ENCODE assay signal across 18 cellular contexts in the genomic region with DNA sequence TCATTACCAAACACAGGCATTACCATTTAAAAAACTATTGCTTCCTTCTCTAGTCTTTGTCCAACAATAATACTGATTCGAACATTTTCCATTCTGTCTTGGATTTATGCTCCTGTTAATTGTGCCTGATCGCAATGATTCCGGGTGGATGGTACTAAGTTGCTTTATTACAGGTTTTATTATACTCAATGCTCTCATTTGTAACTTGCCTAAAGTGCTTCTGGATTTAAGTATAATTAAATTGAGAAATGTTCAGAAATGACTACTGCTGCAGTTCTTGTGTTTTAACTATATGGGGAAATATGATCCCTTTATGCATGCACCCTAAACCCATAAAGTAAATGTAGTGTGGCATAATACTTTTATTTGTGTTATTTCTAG. TPM values are rescaled to one million over a fixed set of nuclear protein-coding genes. Genes with fewer than 3 reads are reported as not detected.
DNase-seq lines count a peak whose midpoint lies in the region; ATAC-seq, FAIRE-seq and TF ChIP-seq lines count a peak whose summit lies in the region.
"Had no signal": no experiment of that assay in that cellular context is flagged by ENCODE, and none has a peak within 500 bp of the region (broad histone marks: within the 10 kb centered on the region; RNA-seq: fewer than 3 reads in every experiment).

No MANE protein-coding gene starts in this region.

- TF ChIP-seq CTCF in AG09309 (IDR thresholded peaks at IDR 0.05; ENCODE audit: control insufficient read depth, insufficient read depth, low read depth, low read length, missing control alignments): no peak
- no peak for TF ChIP-seq CTCF in keratinocyte (optimal IDR thresholded peaks at IDR 0.05 in 1 of 3, IDR thresholded peaks at IDR 0.05 in 1 of 3, conservative IDR thresholded peaks at IDR 0.05 in 1 of 3; ENCODE audit: extremely low read depth in 1 of 3, insufficient read depth in 2 of 3, low read length in 3 of 3)
- TF ChIP-seq CTCF in left lung (IDR thresholded peaks at IDR 0.05): no peak

- H3K4me2 ChIP-seq in keratinocyte (ENCODE audit: control insufficient read depth, extremely low read depth, insufficient read depth, low read depth, low read length): peak overlapping the region; percentile 97
- H3K4me2 ChIP-seq: neural progenitor cell had no signal

- H3K36me3 ChIP-seq in HUES48 (ENCODE audit: control insufficient read depth, insufficient read depth, low read length) (no peaks in the 10 kb centered on the region), SK-N-MC (ENCODE audit: insufficient read depth, low read length) (peaks cover 58% of the 10 kb centered on the region), keratinocyte (ENCODE audit: control insufficient read depth in 2 of 2, extremely low read depth in 1 of 2, insufficient read depth in 2 of 2, low read length in 2 of 2) (peaks cover 9 to 49% of the 10 kb centered on the region in 2 experiments), left lung (no peaks in the 10 kb centered on the region)
- H3K36me3 ChIP-seq: esophagus muscularis mucosa, neural progenitor cell, upper lobe of right lung had no signal

- intact Hi-C loops in left lung (cut with DNase I): no loop called here

- dilution Hi-C loops in keratinocyte (cut with MboI; ENCODE audit: extremely low pct_ligation_motif_present, low sequenced_read_pairs): no loop called here

- no peak for FAIRE-seq in keratinocyte (lab: Jason Lieb, UNC)

- H4K20me1 ChIP-seq in keratinocyte (ENCODE audit: control insufficient read depth, extremely low read depth, insufficient read depth, low read length): peaks cover 14% of the 10 kb centered on the region

- peaks cover 87% of the 10 kb centered on the region for H3K27me3 ChIP-seq in HUES48 (ENCODE audit: control insufficient read depth, insufficient read depth, low read length)
- H3K27me3 ChIP-seq in keratinocyte (ENCODE audit: control insufficient read depth, extremely low read depth, insufficient read depth, low read length): no peaks in the 10 kb centered on the region
- H3K27me3 ChIP-seq in left lung: peaks cover 73 to 100% of the 10 kb centered on the region in 2 donors

- no peak for ATAC-seq in left lung
- ATAC-seq in GM19467 (IDR thresholded peaks at IDR 0.05; ENCODE audit: unreplicated experiment): no peak
- no peak for ATAC-seq in HG02763 (IDR thresholded peaks at IDR 0.05; ENCODE audit: unreplicated experiment)
- ATAC-seq: Right ventricle myocardium inferior, upper lobe of right lung had no signal

- no peak for DNase-seq in AG09309 (ENCODE audit: low read depth)
- no peak for DNase-seq in SK-N-MC (ENCODE audit: low read depth, low spot score)
- DNase-seq in keratinocyte (ENCODE audit: low read depth, low spot score): no peak
- no peak for DNase-seq in left lung
- DNase-seq in stimulated activated CD4-positive, alpha-beta T cell treated with anti-CD3 and anti-CD28 coated beads, Interleukin-4, amount 100 ng/mL, for 4 hours: no peak
- DNase-seq: ACHN, activated B cell treated with CpG ODN at 0.5 μM for 24 hours, MV-4-11, NCI-H2029 treated with DMSO at 0.1 percent for 48 hours, NCI-H774, retina, upper lobe of right lung had no signal

- H3K9ac ChIP-seq in HUES48 (ENCODE audit: low read depth, low read length) (no peak overlapping the region), SK-N-MC (ENCODE audit: insufficient read length) (peak overlapping the region; percentile 93), keratinocyte (ENCODE audit: control insufficient read depth, extremely low read depth, insufficient read depth, low read length) (peak overlapping the region; percentile 100)
- H3K9ac ChIP-seq: neural progenitor cell had no signal

- peaks cover 88% of the 10 kb centered on the region for H3K79me2 ChIP-seq in keratinocyte (ENCODE audit: control insufficient read depth, insufficient read depth, low read length)

- H3K27ac ChIP-seq in HUES48 (ENCODE audit: low read depth, low read length): no peak overlapping the region
- peak overlapping the region; percentile 90 for H3K27ac ChIP-seq in SK-N-MC
- peak overlapping the region; percentile 100 for H3K27ac ChIP-seq in keratinocyte (ENCODE audit: control insufficient read depth, insufficient read depth, low read length)
- H3K27ac ChIP-seq in left lung: no peak overlapping the region
- H3K27ac ChIP-seq: esophagus muscularis mucosa, neural progenitor cell, upper lobe of right lung had no signal

- H2AFZ ChIP-seq in keratinocyte (ENCODE audit: control insufficient read depth, low read length): no peak overlapping the region
- H2AFZ ChIP-seq: neural progenitor cell had no signal

- H3K4me3 ChIP-seq in AG09309 (ENCODE audit: control insufficient read depth, low read depth, low read length): peak overlapping the region; percentile 66
- peak overlapping the region; percentile 10; the same call in 1 of the 2 replicates for H3K4me3 ChIP-seq in HUES48 (ENCODE audit: low read depth, low read length)
- H3K4me3 ChIP-seq in SK-N-MC: peak overlapping the region; percentile 89
- H3K4me3 ChIP-seq in keratinocyte (ENCODE audit: control insufficient read depth in 2 of 3, extremely low read depth in 1 of 3, insufficient read depth in 2 of 3, low read depth in 1 of 3, low read length in 3 of 3): peak overlapping the region; percentile 65 to 99 (median 98)
- H3K4me3 ChIP-seq in left lung: no peak overlapping the region
- H3K4me3 ChIP-seq: esophagus muscularis mucosa, neural progenitor cell, upper lobe of right lung had no signal

- H3K4me1 ChIP-seq in HUES48 (ENCODE audit: control insufficient read depth, insufficient read depth, low read length) (peaks cover 68% of the 10 kb centered on the region), keratinocyte (ENCODE audit: control insufficient read depth, extremely low read depth, insufficient read depth, low read length) (peaks cover 31% of the 10 kb centered on the region), left lung (peaks cover 6 to 21% of the 10 kb centered on the region in 2 donors)

- H3K9me1 ChIP-seq in keratinocyte (ENCODE audit: control insufficient read depth, extremely low read depth, insufficient read depth, low read length): no peaks in the 10 kb centered on the region

- H3K9me3 ChIP-seq in HUES48 (ENCODE audit: control insufficient read depth, insufficient read depth, low read length): no peaks in the 10 kb centered on the region
- H3K9me3 ChIP-seq in SK-N-MC (ENCODE audit: low read depth, low read length): no peaks in the 10 kb centered on the region
- H3K9me3 ChIP-seq in keratinocyte (ENCODE audit: control insufficient read depth, low read depth, low read length): no peaks in the 10 kb centered on the region
- peaks cover 0 to 9% of the 10 kb centered on the region in 2 donors for H3K9me3 ChIP-seq in left lung
- H3K9me3 ChIP-seq: upper lobe of right lung had no signal

RNA-seq across cellular contexts. Expression of a gene that starts 7.2 kb away (rescaled TPM):
- polyA plus RNA-seq in keratinocyte: 25.5 to 30.2 TPM (median 27.7 TPM) in 3 replicates
- polyA plus RNA-seq in keratinocyte (2011; ENCODE audit: low read depth): 88.1 TPM
- polyA plus RNA-seq in keratinocyte (2011; cell fraction: cytosol; rRNA removed): 28.5 and 39.0 TPM in 2 replicates
- 104 and 128 TPM in 2 replicates for polyA plus RNA-seq in keratinocyte (2011; cell fraction: nucleus; rRNA removed)
- 64.1 and 117 TPM in 2 replicates for polyA plus RNA-seq in keratinocyte (2012; ENCODE audit: low replicate concordance)
- 26.9 to 42.3 TPM (median 32.3 TPM) in 3 replicates for polyA minus RNA-seq in keratinocyte
- 55.2 TPM for polyA minus RNA-seq in keratinocyte (2011; cell fraction: cytosol; rRNA and poly(A)+ RNA removed)
- polyA minus RNA-seq in keratinocyte (2011; cell fraction: nucleus; rRNA and poly(A)+ RNA removed): 65.1 and 87.0 TPM in 2 replicates
- total RNA-seq in left lung: under 1 TPM; 0.73 to 0.97 TPM
- total RNA-seq: activated B cell treated with CpG ODN at 0.5 μM for 24 hours had no signal

Comparison
In these comparisons a context has a peak if more than half of its experiments do, and no peak if none do; other contexts are left out.
1. H3K4me3 ChIP-seq: peak in AG09309 (single experiment), HUES48 (single experiment), SK-N-MC (single experiment) and keratinocyte (3 of 3); none in left lung (0 of 2).
2. H3K27ac ChIP-seq: peak in SK-N-MC (single experiment) and keratinocyte (single experiment); none in HUES48 (single experiment) and left lung (0 of 2).